Comparison of ENCODE assay signal across 12 cellular contexts in the genomic region with DNA sequence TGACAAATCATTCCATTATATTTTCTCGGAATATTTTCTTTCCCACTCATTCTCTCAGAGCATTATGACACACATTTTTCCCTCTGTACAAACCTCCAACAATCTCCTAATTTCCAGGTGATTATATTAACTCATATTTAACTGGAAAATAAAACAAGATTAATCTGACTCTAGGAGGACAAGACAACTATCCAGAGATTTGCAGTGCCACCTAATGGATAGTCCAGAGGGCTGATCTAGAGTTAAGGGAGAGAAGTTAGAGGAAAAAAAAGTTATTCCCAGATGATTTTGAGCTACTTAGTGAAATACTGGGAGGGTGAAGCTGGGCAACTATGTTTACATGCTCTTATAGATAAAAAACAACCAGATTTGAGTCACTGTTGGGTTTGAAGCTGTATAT.
A peak's percentile ranks its signal among the peaks of the same experiment; 100 is the strongest.
DNase-seq lines count a peak whose midpoint lies in the region; ATAC-seq, FAIRE-seq and TF ChIP-seq lines count a peak whose summit lies in the region.
"Had no signal": no experiment of that assay in that cellular context is flagged by ENCODE, and none has a peak within 500 bp of the region (broad histone marks: within the 10 kb centered on the region; RNA-seq: fewer than 3 reads in every experiment).

No MANE protein-coding gene starts in this region.

- TF ChIP-seq RAD21 in liver (IDR thresholded peaks at IDR 0.05), result peak; percentile 31 to 35

- peaks cover 4% of the 10 kb centered on the region for H3K4me1 Mint-ChIP-seq in brain

- no peak overlapping the region for H3K4me3 Mint-ChIP-seq in brain
- H3K4me3 Mint-ChIP-seq: activated T-helper 1 cell treated with anti-CD3 and anti-CD28 coated beads, Interleukin-12 subunit alpha, Interleukin-12 subunit beta, Interleukin-2, Interleukin-4 antibody, amounts not matched to agents 30 ng/mL and 10 ng/mL and 1 ng/mL, durations not matched to agents 14 hours and 24 hours and 36 hours had no signal

- H3K4me3 ChIP-seq in liver (ENCODE audit: low read depth in 1 of 3, low read length in 3 of 3), result no peak overlapping the region
- H3K4me3 ChIP-seq: mucosa of descending colon had no signal

- peaks cover 0 to 6% (median 2%) of the 10 kb centered on the region in 4 donors for H3K27me3 ChIP-seq in liver (ENCODE audit: control insufficient read depth in 4 of 4, insufficient read depth in 4 of 4, low read length in 3 of 4)

- no peaks in the 10 kb centered on the region for H3K9me3 ChIP-seq in liver (ENCODE audit: control insufficient read depth in 4 of 4, low read length in 3 of 4)
- H3K9me3 ChIP-seq: mucosa of descending colon had no signal

- H3K36me3 Mint-ChIP-seq in brain, result no peaks in the 10 kb centered on the region

- no peaks in the 10 kb centered on the region for H3K36me3 ChIP-seq in liver (ENCODE audit: control insufficient read depth in 4 of 4, insufficient read depth in 3 of 4, low read depth in 1 of 4, low read length in 3 of 4)

- no peak for ATAC-seq in activated CD4-positive, CD25-positive, alpha-beta regulatory T cell treated with anti-CD3 and anti-CD28 coated beads, Interleukin-2, amount 50 U/mL, for 24 hours

- H3K27me3 Mint-ChIP-seq in brain, result no peaks in the 10 kb centered on the region

- TF ChIP-seq CTCF in LNCAP (IDR thresholded peaks at IDR 0.05), result peak; percentile 74
- TF ChIP-seq CTCF in brain (conservative IDR thresholded peaks at IDR 0.05), result peak; percentile 54 to 55
- no peak for TF ChIP-seq CTCF in liver (IDR thresholded peaks at IDR 0.05; ENCODE audit: low read depth, low read length, missing input control)

- DNase-seq in DMS114 treated with DMSO at 0.1 percent for 48 hours (lab: John Stamatoyannopoulos, UW; ENCODE audit: unreplicated experiment) (peak; percentile 54), superior temporal gyrus (ENCODE audit: extremely low spot score) (no peak), caudate nucleus (lab: John Stamatoyannopoulos, UW) (no peak), GM12891 (ENCODE audit: insufficient read length, low spot score) (no peak)
- DNase-seq: NCI-H1694 treated with DMSO at 0.1 percent for 48 hours, T-helper 1 cell had no signal

- no peaks in the 10 kb centered on the region for H3K4me1 ChIP-seq in liver (ENCODE audit: control insufficient read depth in 4 of 4, insufficient read depth in 4 of 4, low read length in 3 of 4)

- WGBS in liver, result 76% methylated on average over 1 of the region's 1 CpG

- H3K27ac Mint-ChIP-seq in brain, result no peak overlapping the region
- H3K27ac Mint-ChIP-seq: activated T-helper 1 cell treated with anti-CD3 and anti-CD28 coated beads, Interleukin-12 subunit alpha, Interleukin-12 subunit beta, Interleukin-2, Interleukin-4 antibody, amounts not matched to agents 30 ng/mL and 10 ng/mL and 1 ng/mL, durations not matched to agents 14 hours and 24 hours and 36 hours had no signal

- TF ChIP-seq POLR2A in GM12891 (IDR thresholded peaks at IDR 0.05; ENCODE audit: low read depth, low read length), result no peak

- H3K9ac ChIP-seq in liver (ENCODE audit: low read depth in 1 of 2, low read length in 2 of 2), result no peak overlapping the region

- no peak for FAIRE-seq in GM12891 (lab: Jason Lieb, UNC)

- no peak overlapping the region for H3K27ac ChIP-seq in liver (ENCODE audit: low read depth in 1 of 2, low read length in 2 of 2)
- H3K27ac ChIP-seq in caudate nucleus (ENCODE audit: low read depth, low read length), result no peak overlapping the region

- peaks cover 0 to 4% (median 0%) of the 10 kb centered on the region in 5 experiments for H3K9me3 Mint-ChIP-seq in brain
- H3K9me3 Mint-ChIP-seq: activated T-helper 1 cell treated with anti-CD3 and anti-CD28 coated beads, Interleukin-12 subunit alpha, Interleukin-12 subunit beta, Interleukin-2, Interleukin-4 antibody, amounts not matched to agents 30 ng/mL and 10 ng/mL and 1 ng/mL, durations not matched to agents 14 hours and 24 hours and 36 hours had no signal

TF ChIP-seq in liver, 16 proteins besides CTCF, POLR2A, EP300 and RAD21:
- TF ChIP-seq, protein P1, sequence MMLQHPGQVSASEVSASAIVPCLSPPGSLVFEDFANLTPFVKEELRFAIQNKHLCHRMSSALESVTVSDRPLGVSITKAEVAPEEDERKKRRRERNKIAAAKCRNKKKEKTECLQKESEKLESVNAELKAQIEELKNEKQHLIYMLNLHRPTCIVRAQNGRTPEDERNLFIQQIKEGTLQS (IDR thresholded peaks at IDR 0.05), result no peak
- TF ChIP-seq RXRA (IDR thresholded peaks at IDR 0.05) (no peak), GABPA (IDR thresholded peaks at IDR 0.05 in 1 of 2, conservative IDR thresholded peaks at IDR 0.05 in 1 of 2) (no peak), SP1 (IDR thresholded peaks at IDR 0.05) (no peak), HNF4A (conservative IDR thresholded peaks at IDR 0.05) (no peak), JUND (IDR thresholded peaks at IDR 0.05) (no peak)
- TF ChIP-seq, protein P2, sequence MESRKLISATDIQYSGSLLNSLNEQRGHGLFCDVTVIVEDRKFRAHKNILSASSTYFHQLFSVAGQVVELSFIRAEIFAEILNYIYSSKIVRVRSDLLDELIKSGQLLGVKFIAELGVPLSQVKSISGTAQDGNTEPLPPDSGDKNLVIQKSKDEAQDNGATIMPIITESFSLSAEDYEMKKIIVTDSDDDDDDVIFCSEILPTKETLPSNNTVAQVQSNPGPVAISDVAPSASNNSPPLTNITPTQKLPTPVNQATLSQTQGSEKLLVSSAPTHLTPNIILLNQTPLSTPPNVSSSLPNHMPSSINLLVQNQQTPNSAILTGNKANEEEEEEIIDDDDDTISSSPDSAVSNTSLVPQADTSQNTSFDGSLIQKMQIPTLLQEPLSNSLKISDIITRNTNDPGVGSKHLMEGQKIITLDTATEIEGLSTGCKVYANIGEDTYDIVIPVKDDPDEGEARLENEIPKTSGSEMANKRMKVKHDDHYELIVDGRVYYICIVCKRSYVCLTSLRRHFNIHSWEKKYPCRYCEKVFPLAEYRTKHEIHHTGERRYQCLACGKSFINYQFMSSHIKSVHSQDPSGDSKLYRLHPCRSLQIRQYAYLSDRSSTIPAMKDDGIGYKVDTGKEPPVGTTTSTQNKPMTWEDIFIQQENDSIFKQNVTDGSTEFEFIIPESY (IDR thresholded peaks at IDR 0.05), result no peak
- TF ChIP-seq, protein P3, sequence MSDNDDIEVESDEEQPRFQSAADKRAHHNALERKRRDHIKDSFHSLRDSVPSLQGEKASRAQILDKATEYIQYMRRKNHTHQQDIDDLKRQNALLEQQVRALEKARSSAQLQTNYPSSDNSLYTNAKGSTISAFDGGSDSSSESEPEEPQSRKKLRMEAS (IDR thresholded peaks at IDR 0.05), result no peak

TF ChIP-seq in GM12891, 5 proteins besides CTCF, POLR2A, EP300 and RAD21:
- no peak for TF ChIP-seq SPI1 (IDR thresholded peaks at IDR 0.05; ENCODE audit: low read depth, low read length)
- TF ChIP-seq POLR2AphosphoS5 (IDR thresholded peaks at IDR 0.05; ENCODE audit: low read depth, low read length), result no peak
- no peak for TF ChIP-seq PAX5 (IDR thresholded peaks at IDR 0.05; ENCODE audit: insufficient read depth, low read length, severe bottlenecking)
- TF ChIP-seq POU2F2 (IDR thresholded peaks at IDR 0.05; ENCODE audit: low read depth, low read length), result no peak
- TF ChIP-seq TAF1 (IDR thresholded peaks at IDR 0.05; ENCODE audit: low read depth, low read length), result no peak
